Comparison of ENCODE assay signal across 2 cellular contexts in genomic region chr14:105536051-105536450, GRCh38.
TF ChIP-seq lines count a peak whose summit lies in the region.

No MANE protein-coding gene starts in this region.

TF ChIP-seq in SK-N-SH, 30 proteins besides CTCF, POLR2A, EP300 and RAD21 (continued from another document):
- no peak for TF ChIP-seq ZBTB33 (IDR thresholded peaks at IDR 0.05; ENCODE audit: borderline replicate concordance, low read depth)
- TF ChIP-seq MEF2A (IDR thresholded peaks at IDR 0.05; ENCODE audit: borderline replicate concordance, low read depth) = no peak
- no peak for TF ChIP-seq FOXM1 (IDR thresholded peaks at IDR 0.05; ENCODE audit: low read depth)
- TF ChIP-seq, protein P1, sequence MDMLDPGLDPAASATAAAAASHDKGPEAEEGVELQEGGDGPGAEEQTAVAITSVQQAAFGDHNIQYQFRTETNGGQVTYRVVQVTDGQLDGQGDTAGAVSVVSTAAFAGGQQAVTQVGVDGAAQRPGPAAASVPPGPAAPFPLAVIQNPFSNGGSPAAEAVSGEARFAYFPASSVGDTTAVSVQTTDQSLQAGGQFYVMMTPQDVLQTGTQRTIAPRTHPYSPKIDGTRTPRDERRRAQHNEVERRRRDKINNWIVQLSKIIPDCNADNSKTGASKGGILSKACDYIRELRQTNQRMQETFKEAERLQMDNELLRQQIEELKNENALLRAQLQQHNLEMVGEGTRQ (IDR thresholded peaks at IDR 0.05; ENCODE audit: borderline replicate concordance, low read depth, low read length) = no peak
TF ChIP-seq in SK-N-SH: peak in this region for 0.

TF ChIP-seq in SK-N-SH treated with all-trans-retinoic acid at 6 μM for 48 hours, 23 proteins besides CTCF, POLR2A, EP300 and RAD21 (continued from another document):
- TF ChIP-seq TSHZ2 (CRISPR knock-in tag; IDR thresholded peaks at IDR 0.05) (no peak), PATZ1 (CRISPR knock-in tag; IDR thresholded peaks at IDR 0.05; ENCODE audit: borderline replicate concordance) (no peak), BACH2 (CRISPR knock-in tag; IDR thresholded peaks at IDR 0.05; ENCODE audit: borderline replicate concordance) (no peak), SNAI2 (CRISPR knock-in tag; IDR thresholded peaks at IDR 0.05) (no peak), RARB (CRISPR knock-in tag; IDR thresholded peaks at IDR 0.05) (no peak), ZFP3 (CRISPR knock-in tag; IDR thresholded peaks at IDR 0.05) (no peak), TOX (CRISPR knock-in tag; IDR thresholded peaks at IDR 0.05; ENCODE audit: borderline replicate concordance) (no peak), GLIS3 (CRISPR knock-in tag; IDR thresholded peaks at IDR 0.05) (no peak), ZFP30 (CRISPR knock-in tag; IDR thresholded peaks at IDR 0.05) (no peak)
